Comparison of ENCODE assay signal across 8 cellular contexts in the genomic region with DNA sequence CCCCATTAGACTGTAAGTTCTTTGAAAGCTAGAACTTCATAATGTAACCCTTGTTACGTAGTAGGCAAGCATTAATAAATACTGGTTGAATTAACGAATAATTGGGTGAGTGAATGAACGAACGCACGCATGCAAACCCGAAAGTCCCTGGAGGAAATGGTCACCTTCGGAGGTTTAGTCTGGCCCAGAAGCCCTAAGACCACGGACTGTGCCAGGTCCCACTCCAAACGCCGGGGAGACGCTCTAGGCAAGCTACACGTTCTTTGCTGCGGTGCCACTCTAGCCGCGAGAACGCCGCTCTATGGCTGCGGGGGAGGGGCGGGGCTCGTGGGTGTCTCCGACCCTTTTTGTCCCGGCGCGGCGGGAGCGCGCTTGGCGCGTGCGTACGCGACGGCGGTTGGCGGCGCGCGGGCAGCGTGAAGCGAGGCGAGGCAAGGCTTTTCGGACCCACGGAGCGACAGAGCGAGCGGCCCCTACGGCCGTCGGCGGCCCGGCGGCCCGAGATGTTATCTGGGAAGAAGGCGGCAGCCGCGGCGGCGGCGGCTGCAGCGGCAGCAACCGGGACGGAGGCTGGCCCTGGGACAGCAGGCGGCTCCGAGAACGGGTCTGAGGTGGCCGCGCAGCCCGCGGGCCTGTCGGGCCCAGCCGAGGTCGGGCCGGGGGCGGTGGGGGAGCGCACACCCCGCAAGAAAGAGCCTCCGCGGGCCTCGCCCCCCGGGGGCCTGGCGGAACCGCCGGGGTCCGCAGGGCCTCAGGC. TPM values are rescaled to one million over a fixed set of nuclear protein-coding genes. Genes with fewer than 3 reads are reported as not detected.
DNase-seq lines count a peak whose midpoint lies in the region; ATAC-seq and TF ChIP-seq lines count a peak whose summit lies in the region.

Gene KDM1A (plus strand): TSS at position 375 of the 757 bp plus-strand sequence. CDS start 129 bp downstream, at position 504.

- POLR2A ChIA-PET in CD4-positive, alpha-beta memory T cell (lab: Charles Lee; ENCODE audit: partially characterized antibody), result interaction anchor here (0.9 to 1.8 kb wide), 4 partner anchors 10 to 672 kb away, joined by 3 to 6 read pairs (median 4); partner anchors contain the start of genes LUZP1 and RPL11
- POLR2A ChIA-PET in activated CD4-positive, alpha-beta memory T cell treated with anti-CD3 and anti-CD28 coated beads, Interleukin-2, amount 10 ng/mL, durations not matched to agents 7 days and 5 days (lab: Charles Lee), result interaction anchor here (1.2 to 2.9 kb wide), 4 partner anchors 12 to 349 kb away, joined by 3 to 13 read pairs (median 4); partner anchors contain the start of gene HNRNPR

- peaks cover 11 to 21% of the 10 kb centered on the region in 2 donors for H3K36me3 Mint-ChIP-seq in CD4-positive, alpha-beta memory T cell
- peaks cover 18% of the 10 kb centered on the region for H3K36me3 Mint-ChIP-seq in activated CD4-positive, alpha-beta memory T cell treated with anti-CD3 and anti-CD28 coated beads, Interleukin-2, amount 10 ng/mL, durations not matched to agents 7 days and 5 days (ENCODE audit: low read depth)

- no peaks in the 10 kb centered on the region for H3K27me3 Mint-ChIP-seq in CD4-positive, alpha-beta memory T cell
- no peaks in the 10 kb centered on the region for H3K27me3 Mint-ChIP-seq in activated CD4-positive, alpha-beta memory T cell treated with anti-CD3 and anti-CD28 coated beads, Interleukin-2, amount 10 ng/mL, durations not matched to agents 7 days and 5 days

- intact Hi-C loops in CD4-positive, alpha-beta memory T cell (cut with micrococcal nuclease), result loop anchor here (1.0 to 5.0 kb wide), 2 partner anchors 148 to 672 kb away; partner anchors contain the start of genes LUZP1 and RPL11
- intact Hi-C loops in lower leg skin (cut with DNase I; ENCODE audit: low total_unique reads), result loop anchor here (5.0 kb wide), 1 partner anchor 967 kb away; the partner anchor contains the start of gene CDC42

- H3K27ac Mint-ChIP-seq in CD4-positive, alpha-beta memory T cell, result peak within 1 kb of the TSS; percentile 73 to 97 (median 94)
- H3K27ac Mint-ChIP-seq in activated CD4-positive, alpha-beta memory T cell treated with anti-CD3 and anti-CD28 coated beads, Interleukin-2, amount 10 ng/mL, durations not matched to agents 7 days and 5 days, result peak within 1 kb of the TSS; percentile 77

- no peaks in the 10 kb centered on the region for H3K27me3 ChIP-seq in CD4-positive, alpha-beta memory T cell (ENCODE audit: insufficient read depth, low read length)
- no peaks in the 10 kb centered on the region for H3K27me3 ChIP-seq in duodenal mucosa (ENCODE audit: control insufficient read depth in 1 of 2, insufficient read depth in 2 of 2, low read length in 2 of 2)

- peak within 1 kb of the TSS; percentile 96 to 99 (median 97) for H3K4me3 Mint-ChIP-seq in CD4-positive, alpha-beta memory T cell
- H3K4me3 Mint-ChIP-seq in activated CD4-positive, alpha-beta memory T cell treated with anti-CD3 and anti-CD28 coated beads, Interleukin-2, amount 10 ng/mL, durations not matched to agents 7 days and 5 days, result peak within 1 kb of the TSS; percentile 88

- no peaks in the 10 kb centered on the region for H3K36me3 ChIP-seq in CD4-positive, alpha-beta memory T cell (ENCODE audit: insufficient read depth, low read length)
- H3K36me3 ChIP-seq in duodenal mucosa (ENCODE audit: control insufficient read depth in 1 of 2, insufficient read depth in 2 of 2, low read length in 2 of 2), result no peaks in the 10 kb centered on the region

- H3K4me3 ChIP-seq in CD4-positive, alpha-beta memory T cell (ENCODE audit: low read length in 2 of 2), result peak within 1 kb of the TSS; percentile 85 to 95
- H3K4me3 ChIP-seq in duodenal mucosa (ENCODE audit: low read depth in 1 of 2, low read length in 2 of 2), result peak within 1 kb of the TSS; percentile 86 to 97
- peak within 1 kb of the TSS; percentile 85 for H3K4me3 ChIP-seq in lower leg skin (ENCODE audit: low read depth, poor library complexity, severe bottlenecking)

- peaks cover 28 to 56% (median 39%) of the 10 kb centered on the region in 4 donors for H3K4me1 Mint-ChIP-seq in CD4-positive, alpha-beta memory T cell
- H3K4me1 Mint-ChIP-seq in activated CD4-positive, alpha-beta memory T cell treated with anti-CD3 and anti-CD28 coated beads, Interleukin-2, amount 10 ng/mL, durations not matched to agents 7 days and 5 days, result peaks cover 38% of the 10 kb centered on the region

- WGBS in lower leg skin, 2 donors, result 0% methylated on average over 17 to 48 of the region's 84 CpGs

- H3K9me3 ChIP-seq in CD4-positive, alpha-beta memory T cell (ENCODE audit: control insufficient read depth in 1 of 2, low read length in 2 of 2), result no peaks in the 10 kb centered on the region
- H3K9me3 ChIP-seq in duodenal mucosa (ENCODE audit: control insufficient read depth in 1 of 2, low read length in 2 of 2), result no peaks in the 10 kb centered on the region

- H3K9ac ChIP-seq in duodenal mucosa (ENCODE audit: low read depth in 1 of 2, low read length in 2 of 2), result peak within 1 kb of the TSS; percentile 83 to 93

- CTCF ChIA-PET in CD4-positive, alpha-beta memory T cell (lab: Charles Lee; ENCODE audit: partially characterized antibody), result interaction anchor here (0.9 kb wide), 1 partner anchor 672 kb away, joined by 3 read pairs; the partner anchor contains the start of gene RPL11
- CTCF ChIA-PET in activated CD4-positive, alpha-beta memory T cell treated with anti-CD3 and anti-CD28 coated beads, Interleukin-2, amount 10 ng/mL, durations not matched to agents 7 days and 5 days (lab: Charles Lee), result interaction anchor here (0.8 to 1.9 kb wide), 3 partner anchors 19 to 192 kb away, joined by 3 to 5 read pairs (median 4); no protein-coding TSS in a partner anchor

- no peak for TF ChIP-seq CTCF in lower leg skin (IDR thresholded peaks at IDR 0.05)

- H3K27ac ChIP-seq in CD4-positive, alpha-beta memory T cell (ENCODE audit: low read depth, low read length), result peak within 1 kb of the TSS; percentile 61
- peak within 1 kb of the TSS; percentile 82 for H3K27ac ChIP-seq in duodenal mucosa (ENCODE audit: low read depth, low read length)

- peak; percentile 92 for ATAC-seq in GM19397 (IDR thresholded peaks at IDR 0.05; ENCODE audit: unreplicated experiment)
- ATAC-seq in HG03571 (IDR thresholded peaks at IDR 0.05; ENCODE audit: unreplicated experiment), result peak; percentile 93

- peaks cover 0 to 11% (median 5%) of the 10 kb centered on the region in 8 donors for H3K9me3 Mint-ChIP-seq in CD4-positive, alpha-beta memory T cell
- peaks cover 6% of the 10 kb centered on the region for H3K9me3 Mint-ChIP-seq in activated CD4-positive, alpha-beta memory T cell treated with anti-CD3 and anti-CD28 coated beads, Interleukin-2, amount 10 ng/mL, durations not matched to agents 7 days and 5 days

- peak; percentile 90 to 94 (median 92) for DNase-seq in CD4-positive, alpha-beta memory T cell
- DNase-seq in NCI-H82 (lab: John Stamatoyannopoulos, UW), result peak; percentile 99
- DNase-seq in activated CD4-positive, alpha-beta memory T cell treated with anti-CD3 and anti-CD28 coated beads, Interleukin-2, amount 10 ng/mL, durations not matched to agents 7 days and 5 days, result peak; percentile 95
- DNase-seq in lower leg skin (ENCODE audit: low spot score in 2 of 2), result peak; percentile 94 to 99
- peak; percentile 92 to 94 for DNase-seq in stimulated activated CD4-positive, alpha-beta T cell treated with anti-CD3 and anti-CD28 coated beads, Interleukin-4, amount 100 ng/mL, for 48 hours (ENCODE audit: low read depth in 2 of 2)

- H3K4me1 ChIP-seq in CD4-positive, alpha-beta memory T cell (ENCODE audit: insufficient read depth, low read length), result peaks cover 15% of the 10 kb centered on the region
- H3K4me1 ChIP-seq in duodenal mucosa (ENCODE audit: control insufficient read depth in 1 of 2, insufficient read depth in 2 of 2, low read length in 2 of 2), result peaks cover 5 to 11% of the 10 kb centered on the region in 2 donors

- peak in 1 of 2 donors; percentile 36 for TF ChIP-seq POLR2A in lower leg skin (IDR thresholded peaks at IDR 0.05)

RNA-seq across cellular contexts. Expression of gene KDM1A, which starts in this region (rescaled TPM):
- 10 to 100 TPM; 43.2 TPM for total RNA-seq in CD4-positive, alpha-beta memory T cell
- polyA plus RNA-seq in CD4-positive, alpha-beta memory T cell, result 10 to 100 TPM; 39.6 to 47.2 TPM
- total RNA-seq in activated CD4-positive, alpha-beta memory T cell treated with anti-CD3 and anti-CD28 coated beads, Interleukin-2, amount 10 ng/mL, durations not matched to agents 7 days and 5 days, result 10 to 100 TPM; 50.6 to 51.6 TPM
- total RNA-seq in lower leg skin, result 10 to 100 TPM; 41.5 to 52.0 (median 46.6) TPM

Comparison
In these comparisons a context has a peak if more than half of its experiments do, and no peak if none do; other contexts are left out.
1. Peak in every context shown above with its lines: DNase-seq, ATAC-seq, H3K4me3 ChIP-seq and H3K27ac ChIP-seq.